In genomic region chr4:56435001-56435747, GRCh38 we compare ENCODE assay signal across 1 cellular context.
TF ChIP-seq lines count a peak whose summit lies in the region.

Gene PPAT (minus strand): TSS chr4:56435615. CDS start chr4:56435477, 138 bp downstream.

TF ChIP-seq in HepG2, 621 proteins besides CTCF, POLR2A, EP300 and RAD21 (continued from another document and continues in another):
- TF ChIP-seq KIAA2018 (CRISPR knock-in tag; IDR thresholded peaks at IDR 0.05; ENCODE audit: borderline replicate concordance) (no peak), YEATS4 (CRISPR knock-in tag; IDR thresholded peaks at IDR 0.05; ENCODE audit: borderline replicate concordance) (peak; percentile 81; the same call in 1 of the 2 replicates), CEBPB (IDR thresholded peaks at IDR 0.05; ENCODE audit: borderline replicate concordance, low read depth, low read length) (no peak), MNT (IDR thresholded peaks at IDR 0.05) (peak; percentile 81), KLF12 (CRISPR knock-in tag; IDR thresholded peaks at IDR 0.05; ENCODE audit: borderline replicate concordance) (0 out of 2 replicates have a peak, but pooled peaks have one; percentile 36), ZNF670 (CRISPR knock-in tag; IDR thresholded peaks at IDR 0.05; ENCODE audit: borderline replicate concordance) (peak; percentile 57; the same call in 1 of the 2 replicates), FOXM1 (CRISPR knock-in tag; IDR thresholded peaks at IDR 0.05) (no peak), ZNF484 (CRISPR knock-in tag; IDR thresholded peaks at IDR 0.05; ENCODE audit: borderline replicate concordance, low read depth) (no peak), ZNF318 (CRISPR knock-in tag; IDR thresholded peaks at IDR 0.05) (no peak), ZNF704 (CRISPR knock-in tag; IDR thresholded peaks at IDR 0.05; ENCODE audit: borderline replicate concordance) (no peak), BCLAF1 (IDR thresholded peaks at IDR 0.05) (no peak), ZNF276 (CRISPR knock-in tag; IDR thresholded peaks at IDR 0.05; ENCODE audit: low read depth) (peak; percentile 72), ZNF616 (CRISPR knock-in tag; IDR thresholded peaks at IDR 0.05; ENCODE audit: low read depth) (peak; percentile 89), HMGXB3 (CRISPR knock-in tag; IDR thresholded peaks at IDR 0.05; ENCODE audit: borderline replicate concordance) (no peak), SRY (CRISPR knock-in tag; IDR thresholded peaks at IDR 0.05) (no peak), HDAC2 (CRISPR knock-in tag; IDR thresholded peaks at IDR 0.05) (peak; percentile 11; the same call in 1 of the 2 replicates), TARDBP (CRISPR knock-in tag; IDR thresholded peaks at IDR 0.05) (peak; percentile 51; the same call in 1 of the 2 replicates), ATRX (CRISPR knock-in tag; IDR thresholded peaks at IDR 0.05; ENCODE audit: borderline replicate concordance) (no peak), NCOA1 (CRISPR knock-in tag; IDR thresholded peaks at IDR 0.05) (no peak)
